In the genomic region with DNA sequence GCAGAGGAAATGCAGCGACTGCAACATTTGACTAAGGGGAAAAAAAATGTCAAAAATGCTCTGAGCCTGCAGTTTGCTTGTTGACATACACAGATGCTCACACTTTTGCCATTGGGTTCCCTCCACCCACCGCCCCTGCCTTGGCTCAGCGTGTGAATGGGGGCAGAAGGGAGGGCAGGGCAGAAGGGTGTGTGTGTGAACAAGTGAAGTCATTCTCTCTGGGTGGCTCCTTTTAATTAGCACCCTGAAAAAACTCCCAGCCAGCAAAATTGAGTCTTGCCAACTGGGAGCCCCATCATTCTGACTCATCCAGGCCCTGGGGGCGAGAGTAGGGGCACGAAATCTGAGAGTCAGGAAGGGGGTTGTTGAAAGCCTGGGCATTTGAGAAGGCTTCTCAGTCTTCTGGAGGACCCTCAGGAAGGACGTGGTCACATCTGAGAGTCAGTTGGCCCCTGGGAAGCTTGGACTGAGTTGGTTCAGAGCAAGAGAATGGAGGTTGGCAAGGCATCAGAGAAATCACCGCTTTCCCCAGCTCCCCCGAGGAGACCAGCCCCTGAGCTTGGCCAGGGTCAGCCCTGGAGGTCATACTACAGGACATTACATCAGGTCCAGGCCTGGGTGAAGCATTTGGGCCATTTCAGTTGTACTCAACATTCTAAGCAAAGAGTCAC, we compare ENCODE assay signal across 8 cellular contexts. TPM values are rescaled to one million over a fixed set of nuclear protein-coding genes. Genes with fewer than 3 reads are reported as not detected.
DNase-seq lines count a peak whose midpoint lies in the region; ATAC-seq and TF ChIP-seq lines count a peak whose summit lies in the region.
"Had no signal": no experiment of that assay in that cellular context is flagged by ENCODE, and none has a peak within 500 bp of the region (broad histone marks: within the 10 kb centered on the region; RNA-seq: fewer than 3 reads in every experiment).

No MANE protein-coding gene starts in this region.

- no peak for TF ChIP-seq CTCF in MCF 10A (IDR thresholded peaks at IDR 0.05; ENCODE audit: unreplicated experiment)

- CTCF ChIA-PET in MCF 10A (lab: Yijun Ruan, JAX), result interaction anchor here (0.5 to 16.4 kb wide), 13 partner anchors 8 to 722 kb away, joined by 3 to 366 read pairs (median 5); a partner anchor contains a TSS

- H3K9me3 Mint-ChIP-seq in MCF 10A (ENCODE audit: unreplicated experiment), result no peaks in the 10 kb centered on the region
- H3K9me3 Mint-ChIP-seq in activated naive CD8-positive, alpha-beta T cell treated with anti-CD3 and anti-CD28 coated beads, Interleukin-2, amount 50 U/mL, for 24 hours, result no peaks in the 10 kb centered on the region

- peak; percentile 82 for DNase-seq in HT1080 (ENCODE audit: low read depth)
- DNase-seq in MCF 10A (ENCODE audit: unreplicated experiment), result peak; percentile 98
- peak; percentile 61 to 72 for DNase-seq in left colon
- peak; percentile 81 for DNase-seq in ureter (ENCODE audit: low spot score)
- DNase-seq in OCI-M2 (lab: John Stamatoyannopoulos, UW; ENCODE audit: unreplicated experiment), result no peak
- DNase-seq in activated naive CD8-positive, alpha-beta T cell treated with anti-CD3 and anti-CD28 coated beads, Interleukin-2, amount 50 U/mL, for 24 hours, result no peak
- DNase-seq: cerebellar nuclear complex had no signal

- peaks cover 6% of the 10 kb centered on the region for H3K36me3 Mint-ChIP-seq in MCF 10A (ENCODE audit: insufficient read depth, unreplicated experiment)
- no peaks in the 10 kb centered on the region for H3K36me3 Mint-ChIP-seq in activated naive CD8-positive, alpha-beta T cell treated with anti-CD3 and anti-CD28 coated beads, Interleukin-2, amount 50 U/mL, for 24 hours (ENCODE audit: low read depth)

- BruUV-seq in MCF 10A (replicated peaks; lab: Mats Ljungman, UMichigan), result no TSS peak

- H3K4me3 Mint-ChIP-seq in MCF 10A (ENCODE audit: unreplicated experiment), result peak overlapping the region; percentile 14
- no peak overlapping the region for H3K4me3 Mint-ChIP-seq in activated naive CD8-positive, alpha-beta T cell treated with anti-CD3 and anti-CD28 coated beads, Interleukin-2, amount 50 U/mL, for 24 hours

- intact Hi-C loops in MCF 10A (cut with micrococcal nuclease), result loop anchor here (2.0 to 10.0 kb wide), 5 partner anchors 351 to 657 kb away; a partner anchor contains a TSS
- intact Hi-C loops in left colon (cut with DNase I, micrococcal nuclease), result no loop called here

- peak overlapping the region; percentile 90 for H3K27ac Mint-ChIP-seq in MCF 10A (ENCODE audit: low read depth, unreplicated experiment)
- H3K27ac Mint-ChIP-seq in activated naive CD8-positive, alpha-beta T cell treated with anti-CD3 and anti-CD28 coated beads, Interleukin-2, amount 50 U/mL, for 24 hours, result no peak overlapping the region

- POLR2A ChIA-PET in MCF 10A (lab: Yijun Ruan, JAX), result interaction anchor here (0.7 to 17.0 kb wide), 9 partner anchors 8 to 723 kb away, joined by 3 to 675 read pairs (median 10); a partner anchor contains a TSS

- H3K27me3 Mint-ChIP-seq in MCF 10A (ENCODE audit: insufficient read depth, unreplicated experiment), result no peaks in the 10 kb centered on the region
- H3K27me3 Mint-ChIP-seq in activated naive CD8-positive, alpha-beta T cell treated with anti-CD3 and anti-CD28 coated beads, Interleukin-2, amount 50 U/mL, for 24 hours, result no peaks in the 10 kb centered on the region

- peaks cover 85% of the 10 kb centered on the region for H3K4me1 Mint-ChIP-seq in MCF 10A (ENCODE audit: insufficient read depth, unreplicated experiment)
- H3K4me1 Mint-ChIP-seq in activated naive CD8-positive, alpha-beta T cell treated with anti-CD3 and anti-CD28 coated beads, Interleukin-2, amount 50 U/mL, for 24 hours, result peaks cover 37% of the 10 kb centered on the region

- ATAC-seq in left colon (peak; percentile 41), HG02610 (IDR thresholded peaks at IDR 0.05; ENCODE audit: unreplicated experiment) (no peak)
- no peak for ATAC-seq in activated naive CD8-positive, alpha-beta T cell treated with anti-CD3 and anti-CD28 coated beads, Interleukin-2, amount 50 U/mL, for 24 hours

RNA-seq across cellular contexts. Expression of a gene that starts 22.6 kb away (rescaled TPM):
- 0.13 TPM in 1 of 2 replicates, not detected in the other for total RNA-seq in HT1080 (2014; rRNA removed; shearing (Covaris generic))
- polyA plus RNA-seq in HT1080 (2015; cell fraction: cytosol; rRNA removed), result 0.03 and 0.21 TPM in 2 replicates
- 0.16 TPM in 1 of 2 replicates, not detected in the other for polyA plus RNA-seq in HT1080 (2015; cell fraction: nucleus; rRNA removed)
- not detected in 2 replicates for total RNA-seq in MCF 10A (2022)
- total RNA-seq in left colon, result not detected
- total RNA-seq in ureter, result not detected

RNA-seq across cellular contexts. Expression of a gene that starts 33.5 kb away (rescaled TPM):
- 199 and 204 TPM in 2 replicates for total RNA-seq in HT1080 (2014; rRNA removed; shearing (Covaris generic))
- 437 and 465 TPM in 2 replicates for polyA plus RNA-seq in HT1080 (2015; cell fraction: cytosol; rRNA removed)
- polyA plus RNA-seq in HT1080 (2015; cell fraction: nucleus; rRNA removed), result 593 and 647 TPM in 2 replicates
- 179 and 230 TPM in 2 replicates for total RNA-seq in MCF 10A (2022)
- 1,000 to 10,000 TPM; 4,047 to 4,291 TPM for total RNA-seq in left colon
- total RNA-seq in ureter, result 815 TPM

RNA-seq across cellular contexts. Expression of a gene that starts 37.3 kb away (rescaled TPM):
- total RNA-seq in HT1080 (2014; rRNA removed; shearing (Covaris generic)), result 0.45 and 1.0 TPM in 2 replicates
- polyA plus RNA-seq in HT1080 (2015; cell fraction: cytosol; rRNA removed), result 1.3 and 1.8 TPM in 2 replicates
- 38.6 and 41.6 TPM in 2 replicates for polyA plus RNA-seq in HT1080 (2015; cell fraction: nucleus; rRNA removed)
- total RNA-seq in MCF 10A (2022) (not detected in 2 replicates), left colon (not detected), ureter (not detected)

RNA-seq across cellular contexts. Expression of a gene that starts 57.5 kb away (rescaled TPM):
- not detected in 2 replicates for total RNA-seq in HT1080 (2014; rRNA removed; shearing (Covaris generic))
- not detected in 2 replicates for polyA plus RNA-seq in HT1080 (2015; cell fraction: cytosol; rRNA removed)
- 0.23 and 0.25 TPM in 2 replicates for polyA plus RNA-seq in HT1080 (2015; cell fraction: nucleus; rRNA removed)
- total RNA-seq in MCF 10A (2022), result not detected in 2 replicates
- total RNA-seq in left colon, result not detected
- 0.81 TPM for total RNA-seq in ureter

Comparison
In these comparisons a context has a peak if more than half of its experiments do, and no peak if none do; other contexts are left out.
1. DNase-seq: peak in HT1080 (single experiment), MCF 10A (single experiment), left colon (2 of 2) and ureter (single experiment); none in OCI-M2 (single experiment) and activated naive CD8-positive, alpha-beta T cell treated with anti-CD3 and anti-CD28 coated beads, Interleukin-2, amount 50 U/mL, for 24 hours (single experiment).